ENCODE assay signal across 8 cellular contexts in the genomic region with DNA sequence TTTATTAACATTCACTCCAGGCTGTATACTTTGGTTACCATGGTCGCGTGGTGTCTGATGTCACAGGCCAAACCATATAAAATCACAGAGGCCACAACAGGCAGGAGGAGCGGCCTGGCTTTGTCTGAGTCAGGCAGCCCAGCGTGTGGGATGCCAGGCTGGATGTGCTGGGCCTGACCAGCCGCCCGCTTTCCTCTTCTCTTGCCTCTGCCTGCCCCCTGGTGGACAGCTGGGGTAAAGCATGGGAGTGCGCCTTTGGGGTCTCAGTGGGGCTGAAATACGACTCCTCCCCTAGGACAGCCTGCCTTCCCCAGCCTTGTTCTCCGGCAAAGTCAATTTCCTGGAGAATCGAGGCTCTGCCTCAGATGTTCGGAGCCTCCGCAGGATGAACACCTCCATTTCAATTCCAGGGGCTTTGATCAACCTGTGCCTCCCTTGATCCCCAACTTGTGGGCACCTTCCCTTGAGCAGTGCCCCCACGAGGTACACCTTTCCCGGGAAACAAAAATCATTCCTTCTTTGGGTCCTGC.
DNase-seq lines count a peak whose midpoint lies in the region; ATAC-seq and TF ChIP-seq lines count a peak whose summit lies in the region.

No MANE protein-coding gene starts in this region.

- H3K27ac Mint-ChIP-seq in Calu3 (ENCODE audit: unreplicated experiment): peak overlapping the region; percentile 94
- peak overlapping the region; percentile 88 for H3K27ac Mint-ChIP-seq in osteocyte (ENCODE audit: unreplicated experiment)

- H3K9me3 ChIP-seq in tibial artery: no peaks in the 10 kb centered on the region

- DNase-seq in Calu3 (peak; percentile 99), LHCN-M2 (ENCODE audit: low read depth) (peak; percentile 98), foreskin melanocyte (peak; percentile 75), osteocyte (ENCODE audit: extremely low spot score, unreplicated experiment) (peak; percentile 98), tibial artery (peak; percentile 92 to 94), occipital lobe (lab: John Stamatoyannopoulos, UW) (no peak)
- peak; percentile 86 for DNase-seq in activated T-cell treated with anti-CD3 and anti-CD28 coated beads, Interleukin-2, amount 50 U/mL, for 4 hours

- no TSS peak for BruUV-seq in Calu3 (replicated peaks; lab: Mats Ljungman, UMichigan)

- peak; percentile 100 for TF ChIP-seq CTCF in Calu3 (IDR thresholded peaks at IDR 0.05; ENCODE audit: unreplicated experiment)
- peak; percentile 97 for TF ChIP-seq CTCF in osteocyte (IDR thresholded peaks at IDR 0.05)
- peak; percentile 93 to 99 for TF ChIP-seq CTCF in tibial artery (IDR thresholded peaks at IDR 0.05)

- peaks cover 0 to 38% (median 30%) of the 10 kb centered on the region in 4 donors for H3K4me1 ChIP-seq in tibial artery

- H3K27ac ChIP-seq in tibial artery: peak overlapping the region; percentile 50 to 53

- intact Hi-C loops in Calu3 (cut with micrococcal nuclease; ENCODE audit: unreplicated experiment): loop anchor here (1.0 to 5.0 kb wide), 5 partner anchors 263 to 931 kb away; a partner anchor contains a TSS
- intact Hi-C loops in tibial artery (cut with DNase I; ENCODE audit: low total_unique reads): loop anchor here (2.0 to 5.0 kb wide), 4 partner anchors 264 to 934 kb away; a partner anchor contains a TSS

- no peaks in the 10 kb centered on the region for H3K36me3 ChIP-seq in tibial artery

- H3K27me3 ChIP-seq in tibial artery: no peaks in the 10 kb centered on the region

- H3K4me1 Mint-ChIP-seq in Calu3 (ENCODE audit: low read depth, unreplicated experiment): peaks cover 46% of the 10 kb centered on the region
- peaks cover 19% of the 10 kb centered on the region for H3K4me1 Mint-ChIP-seq in activated T-cell treated with anti-CD3 and anti-CD28 coated beads, Interleukin-2, amount 50 U/mL, for 4 hours (ENCODE audit: low read depth)
- peaks cover 60% of the 10 kb centered on the region for H3K4me1 Mint-ChIP-seq in osteocyte (ENCODE audit: unreplicated experiment)

- CTCF ChIA-PET in Calu3 (lab: Charles Lee): interaction anchor here (0.9 to 2.2 kb wide), 8 partner anchors 50 to 572 kb away, joined by 3 to 14 read pairs (median 4); no protein-coding TSS in a partner anchor

- no peaks in the 10 kb centered on the region for H3K9me3 Mint-ChIP-seq in Calu3 (ENCODE audit: low read depth, unreplicated experiment)
- no peaks in the 10 kb centered on the region for H3K9me3 Mint-ChIP-seq in activated T-cell treated with anti-CD3 and anti-CD28 coated beads, Interleukin-2, amount 50 U/mL, for 4 hours
- no peaks in the 10 kb centered on the region for H3K9me3 Mint-ChIP-seq in osteocyte (ENCODE audit: unreplicated experiment)

- H3K36me3 Mint-ChIP-seq in Calu3 (ENCODE audit: insufficient read depth, unreplicated experiment): peaks cover 11% of the 10 kb centered on the region
- H3K36me3 Mint-ChIP-seq in activated T-cell treated with anti-CD3 and anti-CD28 coated beads, Interleukin-2, amount 50 U/mL, for 4 hours (ENCODE audit: insufficient read depth): no peaks in the 10 kb centered on the region
- H3K36me3 Mint-ChIP-seq in osteocyte (ENCODE audit: unreplicated experiment): no peaks in the 10 kb centered on the region

- ATAC-seq in GM21786 (IDR thresholded peaks at IDR 0.05; ENCODE audit: unreplicated experiment): peak; percentile 85
- peak; percentile 91 to 94 for ATAC-seq in activated T-cell treated with anti-CD3 and anti-CD28 coated beads, Interleukin-2, amount 50 U/mL, for 4 hours

- H3K4me3 Mint-ChIP-seq in Calu3 (ENCODE audit: low read depth, unreplicated experiment) (no peak overlapping the region), osteocyte (ENCODE audit: unreplicated experiment) (peak overlapping the region; percentile 42)
- no peak overlapping the region for H3K4me3 Mint-ChIP-seq in activated T-cell treated with anti-CD3 and anti-CD28 coated beads, Interleukin-2, amount 50 U/mL, for 4 hours

- H3K4me3 ChIP-seq in tibial artery: no peak overlapping the region

- H3K27me3 Mint-ChIP-seq in Calu3 (ENCODE audit: unreplicated experiment) (no peaks in the 10 kb centered on the region), osteocyte (ENCODE audit: unreplicated experiment) (no peaks in the 10 kb centered on the region)
- H3K27me3 Mint-ChIP-seq in activated T-cell treated with anti-CD3 and anti-CD28 coated beads, Interleukin-2, amount 50 U/mL, for 4 hours (ENCODE audit: low read depth): no peaks in the 10 kb centered on the region
